ENCODE assay signal across 18 cellular contexts in genomic region chr4:139800082-139800481, GRCh38.
"Had no signal": no experiment of that assay in that cellular context is flagged by ENCODE, and none has a peak within 500 bp of the region (broad histone marks: within the 10 kb centered on the region; RNA-seq: fewer than 3 reads in every experiment).

No MANE protein-coding gene starts in this region.

- H3K27ac Mint-ChIP-seq: T-helper 1 cell treated with Interleukin-12 subunit alpha and Interleukin-12 subunit beta and Interleukin-4 antibody, amounts not matched to agents 30 μg/mL and 1 μg/mL, for 36 hours had no signal

- H3K4me3 ChIP-seq: esophagus muscularis mucosa, gastroesophageal sphincter, smooth muscle cell, stomach had no signal

- H3K36me3 ChIP-seq: esophagus muscularis mucosa, gastroesophageal sphincter, stomach had no signal

- H3K27ac ChIP-seq: esophagus muscularis mucosa, gastroesophageal sphincter, stomach had no signal

- H3K4me3 Mint-ChIP-seq: T-helper 1 cell treated with Interleukin-12 subunit alpha and Interleukin-12 subunit beta and Interleukin-4 antibody, amounts not matched to agents 30 μg/mL and 1 μg/mL, for 36 hours had no signal

- H3K27me3 ChIP-seq: esophagus muscularis mucosa, gastroesophageal sphincter, stomach had no signal

- DNase-seq: activated CD4-positive, alpha-beta T cell treated with anti-CD3 and anti-CD28 coated beads, Interleukin-2, amount 50 U/mL, for 1 hour; activated CD4-positive, CD25-positive, alpha-beta regulatory T cell treated with anti-CD3 and anti-CD28 coated beads, Interleukin-2, amount 50 U/mL, for 72 hours; activated CD8-positive, alpha-beta memory T cell treated with anti-CD3 and anti-CD28 coated beads, Interleukin-2, amount 50 U/mL, for 48 hours; activated effector memory CD4-positive, alpha-beta T cell treated with anti-CD3 and anti-CD28 coated beads, Interleukin-2, amount 50 U/mL, for 16 hours; activated naive CD4-positive, alpha-beta T cell treated with anti-CD3 and anti-CD28 coated beads, Interleukin-2, amount 50 U/mL, for 16 hours; activated T-cell treated with anti-CD3 and anti-CD28 coated beads, Interleukin-2, amount 50 U/mL, for 48 hours; cerebellar nuclear complex; effector CD4-positive, alpha-beta T cell; midbrain; stimulated activated CD4-positive, alpha-beta T cell treated with anti-CD3 and anti-CD28 coated beads, Interleukin-4, amount 100 ng/mL, for 1 hour; stomach; trophoblast cell had no signal

- ATAC-seq: gastroesophageal sphincter, left lobe of liver, sciatic nerve had no signal

- H3K9me3 ChIP-seq: esophagus muscularis mucosa, gastroesophageal sphincter, stomach had no signal

- H3K9me3 Mint-ChIP-seq: T-helper 1 cell treated with Interleukin-12 subunit alpha and Interleukin-12 subunit beta and Interleukin-4 antibody, amounts not matched to agents 30 μg/mL and 1 μg/mL, for 36 hours had no signal
